19 cellular contexts compared by ENCODE assay signal in the genomic region with DNA sequence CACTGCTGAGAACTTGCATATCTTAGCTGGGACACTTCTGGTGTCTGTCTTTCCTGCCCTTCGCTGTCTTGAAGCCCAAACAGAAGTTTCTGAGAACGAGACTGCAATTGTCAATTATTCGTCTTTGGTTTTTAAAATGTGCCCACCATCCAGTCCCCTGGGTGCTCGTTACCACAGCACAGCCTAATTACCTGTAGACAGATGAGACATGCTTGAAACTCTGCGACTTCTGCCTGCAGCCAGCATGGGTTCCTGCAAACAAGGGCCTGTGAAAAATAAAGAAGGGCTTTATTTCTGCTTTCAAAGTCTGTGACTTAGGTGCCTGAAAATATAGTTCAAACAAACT. TPM values are rescaled to one million over a fixed set of nuclear protein-coding genes. Genes with fewer than 3 reads are reported as not detected.
DNase-seq lines count a peak whose midpoint lies in the region; ATAC-seq and TF ChIP-seq lines count a peak whose summit lies in the region.
"Had no signal": no experiment of that assay in that cellular context is flagged by ENCODE, and none has a peak within 500 bp of the region (broad histone marks: within the 10 kb centered on the region; RNA-seq: fewer than 3 reads in every experiment).

No MANE protein-coding gene starts in this region.

- H3K27me3 ChIP-seq in GM23338 (ENCODE audit: insufficient read depth) (no peaks in the 10 kb centered on the region), prostate gland (replicated peaks; ENCODE audit: insufficient read depth) (no peaks in the 10 kb centered on the region)

- H3K36me3 ChIP-seq in GM23338 (ENCODE audit: insufficient read depth) (no peaks in the 10 kb centered on the region), prostate gland (no peaks in the 10 kb centered on the region)

- WGBS in prostate gland: 94% methylated on average over 5 of the region's 5 CpGs

- no peak for TF ChIP-seq POLR2A in prostate gland (IDR thresholded peaks at IDR 0.05)

- H3K9me3 Mint-ChIP-seq in GM23338: no peaks in the 10 kb centered on the region
- H3K9me3 Mint-ChIP-seq in glutamatergic neuron (ENCODE audit: unreplicated experiment): peaks cover 3% of the 10 kb centered on the region
- H3K9me3 Mint-ChIP-seq: CD4-positive, alpha-beta T cell had no signal

- H3K4me1 Mint-ChIP-seq in GM23338: peaks cover 32% of the 10 kb centered on the region
- peaks cover 11% of the 10 kb centered on the region for H3K4me1 Mint-ChIP-seq in glutamatergic neuron (ENCODE audit: low read depth, unreplicated experiment)

- peaks cover 13% of the 10 kb centered on the region for H3K27me3 Mint-ChIP-seq in GM23338 (ENCODE audit: insufficient read depth, low read depth, poor library complexity)
- H3K27me3 Mint-ChIP-seq in glutamatergic neuron (ENCODE audit: unreplicated experiment): peaks cover 3% of the 10 kb centered on the region
- H3K27me3 Mint-ChIP-seq: CD4-positive, alpha-beta T cell had no signal

- H3K4me2 ChIP-seq in GM23338: no peak overlapping the region

- DNase-seq in COR-L47 (lab: John Stamatoyannopoulos, UW) (peak; percentile 3), GM23338 (ENCODE audit: low spot score) (no peak), NCI-H69 (lab: John Stamatoyannopoulos, UW) (peak; percentile 83), glutamatergic neuron (peak; percentile 24), SK-N-DZ (ENCODE audit: low spot score) (no peak), prostate gland (ENCODE audit: low spot score) (no peak), HuH-7 (ENCODE audit: low spot score) (no peak)
- DNase-seq: Calu3; CD4-positive, alpha-beta T cell; DMS53; GOT3; KG1; NCI-H1048; NCI-H2029; NCI-H2227 treated with DMSO at 0.1 percent for 48 hours; NCI-H524 had no signal

- intact Hi-C loops in prostate gland (cut with DNase I): loop anchor here (5.0 kb wide), 1 partner anchor 68 kb away; no protein-coding TSS in a partner anchor

- H3K27ac ChIP-seq in GM23338 (ENCODE audit: low read depth): no peak overlapping the region
- H3K27ac ChIP-seq in prostate gland: no peak overlapping the region
- H3K27ac ChIP-seq: SK-N-MC had no signal

- peak overlapping the region; percentile 47; the same call in 1 of the 2 replicates for H2AFZ ChIP-seq in GM23338

- H4K20me1 ChIP-seq in GM23338 (replicated peaks; ENCODE audit: insufficient read depth): no peaks in the 10 kb centered on the region

- H3K4me1 ChIP-seq in GM23338 (ENCODE audit: insufficient read depth) (peaks cover 5% of the 10 kb centered on the region; the same call in 1 of the 2 replicates), prostate gland (replicated peaks) (no peaks in the 10 kb centered on the region)

- TF ChIP-seq CTCF in GM23338 (conservative IDR thresholded peaks at IDR 0.05; ENCODE audit: low read depth in 2 of 2): no peak
- TF ChIP-seq CTCF in glutamatergic neuron (IDR thresholded peaks at IDR 0.05; ENCODE audit: partially characterized antibody, unreplicated experiment): no peak
- no peak for TF ChIP-seq CTCF in prostate gland (IDR thresholded peaks at IDR 0.05)

- H3K36me3 Mint-ChIP-seq in GM23338 (ENCODE audit: low read depth) (no peaks in the 10 kb centered on the region), glutamatergic neuron (ENCODE audit: unreplicated experiment) (no peaks in the 10 kb centered on the region)

- no peaks in the 10 kb centered on the region for H3K9me3 ChIP-seq in prostate gland

- H3K9me2 ChIP-seq in GM23338 (ENCODE audit: insufficient read depth): no peaks in the 10 kb centered on the region

- H3K27ac Mint-ChIP-seq in GM23338 (no peak overlapping the region), glutamatergic neuron (ENCODE audit: unreplicated experiment) (no peak overlapping the region)
- H3K27ac Mint-ChIP-seq: B cell; CD4-positive, alpha-beta T cell had no signal

- H3K4me3 ChIP-seq in GM23338: no peak overlapping the region
- no peak overlapping the region for H3K4me3 ChIP-seq in prostate gland
- H3K4me3 ChIP-seq: SK-N-MC had no signal

- no peak for ATAC-seq in GM23338
- ATAC-seq: Right ventricle myocardium inferior had no signal

- no peak overlapping the region for H3K4me3 Mint-ChIP-seq in GM23338
- no peak overlapping the region for H3K4me3 Mint-ChIP-seq in glutamatergic neuron (ENCODE audit: unreplicated experiment)
- H3K4me3 Mint-ChIP-seq: B cell; CD4-positive, alpha-beta T cell had no signal

- no peaks in the 10 kb centered on the region for H3K79me2 ChIP-seq in GM23338 (replicated peaks; ENCODE audit: insufficient read depth)

- no peaks in the 10 kb centered on the region for H3F3A ChIP-seq in GM23338 (replicated peaks; ENCODE audit: low read depth)

TF ChIP-seq in GM23338, 12 proteins besides CTCF, POLR2A, EP300 and RAD21 (continues in another document):
- TF ChIP-seq EZH2 (IDR thresholded peaks at IDR 0.05; ENCODE audit: low read depth, unreplicated experiment): no peak
- TF ChIP-seq, protein P1, sequence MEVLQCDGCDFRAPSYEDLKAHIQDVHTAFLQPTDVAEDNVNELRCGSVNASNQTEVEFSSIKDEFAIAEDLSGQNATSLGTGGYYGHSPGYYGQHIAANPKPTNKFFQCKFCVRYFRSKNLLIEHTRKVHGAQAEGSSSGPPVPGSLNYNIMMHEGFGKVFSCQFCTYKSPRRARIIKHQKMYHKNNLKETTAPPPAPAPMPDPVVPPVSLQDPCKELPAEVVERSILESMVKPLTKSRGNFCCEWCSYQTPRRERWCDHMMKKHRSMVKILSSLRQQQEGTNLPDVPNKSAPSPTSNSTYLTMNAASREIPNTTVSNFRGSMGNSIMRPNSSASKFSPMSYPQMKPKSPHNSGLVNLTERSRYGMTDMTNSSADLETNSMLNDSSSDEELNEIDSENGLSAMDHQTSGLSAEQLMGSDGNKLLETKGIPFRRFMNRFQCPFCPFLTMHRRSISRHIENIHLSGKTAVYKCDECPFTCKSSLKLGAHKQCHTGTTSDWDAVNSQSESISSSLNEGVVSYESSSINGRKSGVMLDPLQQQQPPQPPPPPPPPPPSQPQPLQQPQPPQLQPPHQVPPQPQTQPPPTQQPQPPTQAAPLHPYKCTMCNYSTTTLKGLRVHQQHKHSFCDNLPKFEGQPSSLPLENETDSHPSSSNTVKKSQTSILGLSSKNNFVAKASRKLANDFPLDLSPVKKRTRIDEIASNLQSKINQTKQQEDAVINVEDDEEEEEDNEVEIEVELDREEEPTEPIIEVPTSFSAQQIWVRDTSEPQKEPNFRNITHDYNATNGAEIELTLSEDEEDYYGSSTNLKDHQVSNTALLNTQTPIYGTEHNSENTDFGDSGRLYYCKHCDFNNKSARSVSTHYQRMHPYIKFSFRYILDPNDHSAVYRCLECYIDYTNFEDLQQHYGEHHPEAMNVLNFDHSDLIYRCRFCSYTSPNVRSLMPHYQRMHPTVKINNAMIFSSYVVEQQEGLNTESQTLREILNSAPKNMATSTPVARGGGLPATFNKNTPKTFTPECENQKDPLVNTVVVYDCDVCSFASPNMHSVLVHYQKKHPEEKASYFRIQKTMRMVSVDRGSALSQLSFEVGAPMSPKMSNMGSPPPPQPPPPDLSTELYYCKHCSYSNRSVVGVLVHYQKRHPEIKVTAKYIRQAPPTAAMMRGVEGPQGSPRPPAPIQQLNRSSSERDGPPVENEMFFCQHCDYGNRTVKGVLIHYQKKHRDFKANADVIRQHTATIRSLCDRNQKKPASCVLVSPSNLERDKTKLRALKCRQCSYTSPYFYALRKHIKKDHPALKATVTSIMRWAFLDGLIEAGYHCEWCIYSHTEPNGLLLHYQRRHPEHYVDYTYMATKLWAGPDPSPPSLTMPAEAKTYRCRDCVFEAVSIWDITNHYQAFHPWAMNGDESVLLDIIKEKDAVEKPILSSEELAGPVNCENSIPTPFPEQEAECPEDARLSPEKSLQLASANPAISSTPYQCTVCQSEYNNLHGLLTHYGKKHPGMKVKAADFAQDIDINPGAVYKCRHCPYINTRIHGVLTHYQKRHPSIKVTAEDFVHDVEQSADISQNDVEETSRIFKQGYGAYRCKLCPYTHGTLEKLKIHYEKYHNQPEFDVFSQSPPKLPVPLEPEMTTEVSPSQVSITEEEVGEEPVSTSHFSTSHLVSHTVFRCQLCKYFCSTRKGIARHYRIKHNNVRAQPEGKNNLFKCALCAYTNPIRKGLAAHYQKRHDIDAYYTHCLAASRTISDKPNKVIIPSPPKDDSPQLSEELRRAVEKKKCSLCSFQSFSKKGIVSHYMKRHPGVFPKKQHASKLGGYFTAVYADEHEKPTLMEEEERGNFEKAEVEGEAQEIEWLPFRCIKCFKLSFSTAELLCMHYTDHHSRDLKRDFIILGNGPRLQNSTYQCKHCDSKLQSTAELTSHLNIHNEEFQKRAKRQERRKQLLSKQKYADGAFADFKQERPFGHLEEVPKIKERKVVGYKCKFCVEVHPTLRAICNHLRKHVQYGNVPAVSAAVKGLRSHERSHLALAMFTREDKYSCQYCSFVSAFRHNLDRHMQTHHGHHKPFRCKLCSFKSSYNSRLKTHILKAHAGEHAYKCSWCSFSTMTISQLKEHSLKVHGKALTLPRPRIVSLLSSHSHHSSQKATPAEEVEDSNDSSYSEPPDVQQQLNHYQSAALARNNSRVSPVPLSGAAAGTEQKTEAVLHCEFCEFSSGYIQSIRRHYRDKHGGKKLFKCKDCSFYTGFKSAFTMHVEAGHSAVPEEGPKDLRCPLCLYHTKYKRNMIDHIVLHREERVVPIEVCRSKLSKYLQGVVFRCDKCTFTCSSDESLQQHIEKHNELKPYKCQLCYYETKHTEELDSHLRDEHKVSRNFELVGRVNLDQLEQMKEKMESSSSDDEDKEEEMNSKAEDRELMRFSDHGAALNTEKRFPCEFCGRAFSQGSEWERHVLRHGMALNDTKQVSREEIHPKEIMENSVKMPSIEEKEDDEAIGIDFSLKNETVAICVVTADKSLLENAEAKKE (CRISPR knock-in tag; IDR thresholded peaks at IDR 0.05): no peak
- TF ChIP-seq POLR2AphosphoS5 (IDR thresholded peaks at IDR 0.05; ENCODE audit: low read depth): no peak

RNA-seq across cellular contexts. Expression of a gene that starts 20.6 kb away (rescaled TPM):
- total RNA-seq in GM23338 (2014; rRNA removed; shearing (Covaris generic)): 20.0 and 24.3 TPM in 2 replicates
- 3.7 and 4.6 TPM in 2 replicates for polyA plus RNA-seq in GM23338 (2016; fragmentation: Nextera tagmentation; extraction: Ambion mirVana)
- total RNA-seq in glutamatergic neuron (ENCODE audit: unreplicated experiment) (12.2 TPM), prostate gland (10 to 100 TPM in 1 of 2 donors, 1 to 10 TPM in 1; 4.5 to 27.2 TPM)
- 2.2 and 6.2 TPM in 2 replicates for polyA plus RNA-seq in SK-N-DZ (2014; cell fraction: cytosol; rRNA removed)
- polyA plus RNA-seq in SK-N-DZ (2014; cell fraction: nucleus; rRNA removed): 9.0 and 11.8 TPM in 2 replicates

Comparison
In these comparisons a context has a peak if more than half of its experiments do, and no peak if none do; other contexts are left out.
1. DNase-seq: peak in COR-L47 (single experiment), NCI-H69 (single experiment) and glutamatergic neuron (single experiment); none in GM23338 (single experiment), SK-N-DZ (single experiment), prostate gland (single experiment) and HuH-7 (single experiment).